Comparison of ENCODE assay signal across 10 cellular contexts in genomic region chr2:27378809-27379290, GRCh38. TPM values are rescaled to one million over a fixed set of nuclear protein-coding genes. Genes with fewer than 3 reads are reported as not detected.
DNase-seq lines count a peak whose midpoint lies in the region; ATAC-seq lines count a peak whose summit lies in the region.
"Had no signal": no experiment of that assay in that cellular context is flagged by ENCODE, and none has a peak within 500 bp of the region (broad histone marks: within the 10 kb centered on the region; RNA-seq: fewer than 3 reads in every experiment).

No MANE protein-coding gene starts in this region.

- H3K9me3 ChIP-seq in iPS-18c (ENCODE audit: control insufficient read depth, insufficient read depth, low read length), result no peaks in the 10 kb centered on the region

- no peak for DNase-seq in activated T-cell treated with anti-CD3 and anti-CD28 coated beads, Interleukin-2, amount 50 U/mL, for 72 hours
- DNase-seq in activated T-cell treated with anti-CD3 and anti-CD28 coated beads, Interleukin-2, amount 50 U/mL, for 48 hours, result no peak
- no peak for DNase-seq in activated CD8-positive, alpha-beta T cell treated with anti-CD3 and anti-CD28 coated beads, Interleukin-2, amount 10 ng/mL, durations not matched to agents 7 days and 5 days
- DNase-seq in stimulated activated naive B cell treated with anti-CD40 and anti-IgM and Interleukin-4, amounts not matched to agents 10 μg/mL and 1 μg/mL and 100 μg/mL, for 72 hours, result no peak
- DNase-seq in NCI-H774 (lab: John Stamatoyannopoulos, UW) (no peak), Ammon's horn (ENCODE audit: low spot score) (no peak)
- DNase-seq: RPMI8226; stimulated activated naive CD4-positive, alpha-beta T cell treated with Interleukin-2 at 50 U/mL for 16 hours had no signal

- no peaks in the 10 kb centered on the region for H3K9me3 Mint-ChIP-seq in activated T-cell treated with anti-CD3 and anti-CD28 coated beads, Interleukin-2, amount 50 U/mL, for 72 hours
- H3K9me3 Mint-ChIP-seq in activated CD8-positive, alpha-beta T cell treated with anti-CD3 and anti-CD28 coated beads, Interleukin-2, amount 10 ng/mL, durations not matched to agents 7 days and 5 days (ENCODE audit: insufficient read depth), result no peaks in the 10 kb centered on the region
- peaks cover 0 to 3% of the 10 kb centered on the region in 2 donors for H3K9me3 Mint-ChIP-seq in stimulated activated naive B cell treated with anti-CD40 and anti-IgM and Interleukin-4, amounts not matched to agents 10 μg/mL and 1 μg/mL and 100 μg/mL, for 72 hours

- peak overlapping the region; percentile 91 to 94 for H3K4me3 Mint-ChIP-seq in activated T-cell treated with anti-CD3 and anti-CD28 coated beads, Interleukin-2, amount 50 U/mL, for 72 hours
- H3K4me3 Mint-ChIP-seq in activated CD8-positive, alpha-beta T cell treated with anti-CD3 and anti-CD28 coated beads, Interleukin-2, amount 10 ng/mL, durations not matched to agents 7 days and 5 days, result peak overlapping the region; percentile 90
- H3K4me3 Mint-ChIP-seq in stimulated activated naive B cell treated with anti-CD40 and anti-IgM and Interleukin-4, amounts not matched to agents 10 μg/mL and 1 μg/mL and 100 μg/mL, for 72 hours, result peak overlapping the region; percentile 91 to 94

- POLR2A ChIA-PET in activated CD8-positive, alpha-beta T cell treated with anti-CD3 and anti-CD28 coated beads, Interleukin-2, amount 10 ng/mL, durations not matched to agents 7 days and 5 days (lab: Charles Lee), result interaction anchor here (0.7 to 3.6 kb wide), 4 partner anchors 8 to 44 kb away, joined by 3 to 57 read pairs (median 9); partner anchors contain the start of genes EIF2B4, PPM1G and SNX17

- H3K27me3 Mint-ChIP-seq in activated T-cell treated with anti-CD3 and anti-CD28 coated beads, Interleukin-2, amount 50 U/mL, for 72 hours (ENCODE audit: low read depth), result no peaks in the 10 kb centered on the region
- no peaks in the 10 kb centered on the region for H3K27me3 Mint-ChIP-seq in activated CD8-positive, alpha-beta T cell treated with anti-CD3 and anti-CD28 coated beads, Interleukin-2, amount 10 ng/mL, durations not matched to agents 7 days and 5 days (ENCODE audit: low read depth)
- H3K27me3 Mint-ChIP-seq in stimulated activated naive B cell treated with anti-CD40 and anti-IgM and Interleukin-4, amounts not matched to agents 10 μg/mL and 1 μg/mL and 100 μg/mL, for 72 hours, result no peaks in the 10 kb centered on the region

- H3K36me3 Mint-ChIP-seq in activated T-cell treated with anti-CD3 and anti-CD28 coated beads, Interleukin-2, amount 50 U/mL, for 72 hours (ENCODE audit: insufficient read depth in 2 of 2), result peaks cover 3 to 19% of the 10 kb centered on the region in 2 donors
- H3K36me3 Mint-ChIP-seq in activated CD8-positive, alpha-beta T cell treated with anti-CD3 and anti-CD28 coated beads, Interleukin-2, amount 10 ng/mL, durations not matched to agents 7 days and 5 days (ENCODE audit: low read depth), result peaks cover 81% of the 10 kb centered on the region
- peaks cover 60 to 81% of the 10 kb centered on the region in 2 donors for H3K36me3 Mint-ChIP-seq in stimulated activated naive B cell treated with anti-CD40 and anti-IgM and Interleukin-4, amounts not matched to agents 10 μg/mL and 1 μg/mL and 100 μg/mL, for 72 hours

- no peak for ATAC-seq in activated T-cell treated with anti-CD3 and anti-CD28 coated beads, Interleukin-2, amount 50 U/mL, for 72 hours (replicated peaks in 1 of 2)
- no peak for ATAC-seq in activated CD8-positive, alpha-beta T cell treated with anti-CD3 and anti-CD28 coated beads, Interleukin-2, amount 10 ng/mL, durations not matched to agents 7 days and 5 days
- no peak for ATAC-seq in stimulated activated naive B cell treated with anti-CD40 and anti-IgM and Interleukin-4, amounts not matched to agents 10 μg/mL and 1 μg/mL and 100 μg/mL, for 72 hours (replicated peaks)
- ATAC-seq in GM18498 (IDR thresholded peaks at IDR 0.05; ENCODE audit: unreplicated experiment), result no peak

- H3K4me3 ChIP-seq in iPS-18c (ENCODE audit: insufficient read depth, low read depth, low read length), result 0 out of 2 replicates have a peak overlapping the region, but pooled peaks have one; percentile 60

- CTCF ChIA-PET in activated CD8-positive, alpha-beta T cell treated with anti-CD3 and anti-CD28 coated beads, Interleukin-2, amount 10 ng/mL, durations not matched to agents 7 days and 5 days (lab: Charles Lee), result interaction anchor here (1.7 to 2.0 kb wide), 4 partner anchors 8 to 305 kb away, joined by 6 to 15 read pairs (median 10); partner anchors contain the start of genes EIF2B4 and SNX17

- peaks cover 28% of the 10 kb centered on the region for H3K4me1 Mint-ChIP-seq in activated T-cell treated with anti-CD3 and anti-CD28 coated beads, Interleukin-2, amount 50 U/mL, for 72 hours (ENCODE audit: low read depth)
- peaks cover 33% of the 10 kb centered on the region for H3K4me1 Mint-ChIP-seq in activated CD8-positive, alpha-beta T cell treated with anti-CD3 and anti-CD28 coated beads, Interleukin-2, amount 10 ng/mL, durations not matched to agents 7 days and 5 days (ENCODE audit: low read depth)
- peaks cover 53 to 69% of the 10 kb centered on the region in 2 donors for H3K4me1 Mint-ChIP-seq in stimulated activated naive B cell treated with anti-CD40 and anti-IgM and Interleukin-4, amounts not matched to agents 10 μg/mL and 1 μg/mL and 100 μg/mL, for 72 hours

- peak overlapping the region; percentile 90 for H3K27ac Mint-ChIP-seq in activated T-cell treated with anti-CD3 and anti-CD28 coated beads, Interleukin-2, amount 50 U/mL, for 72 hours
- H3K27ac Mint-ChIP-seq in activated CD8-positive, alpha-beta T cell treated with anti-CD3 and anti-CD28 coated beads, Interleukin-2, amount 10 ng/mL, durations not matched to agents 7 days and 5 days, result peak overlapping the region; percentile 97
- peak overlapping the region; percentile 97 for H3K27ac Mint-ChIP-seq in stimulated activated naive B cell treated with anti-CD40 and anti-IgM and Interleukin-4, amounts not matched to agents 10 μg/mL and 1 μg/mL and 100 μg/mL, for 72 hours

RNA-seq across cellular contexts. Expression of gene ZNF513, which starts 1.7 kb away (rescaled TPM):
- total RNA-seq in activated T-cell treated with anti-CD3 and anti-CD28 coated beads, Interleukin-2, amount 50 U/mL, for 72 hours, result 10 to 100 TPM; 15.7 to 15.9 TPM
- 10 to 100 TPM; 11.8 to 13.3 TPM for total RNA-seq in activated CD8-positive, alpha-beta T cell treated with anti-CD3 and anti-CD28 coated beads, Interleukin-2, amount 10 ng/mL, durations not matched to agents 7 days and 5 days

RNA-seq across cellular contexts. Expression of gene SNX17, which starts 8.4 kb away (rescaled TPM):
- 10 to 100 TPM; 66.1 to 70.7 TPM for total RNA-seq in activated T-cell treated with anti-CD3 and anti-CD28 coated beads, Interleukin-2, amount 50 U/mL, for 72 hours
- total RNA-seq in activated CD8-positive, alpha-beta T cell treated with anti-CD3 and anti-CD28 coated beads, Interleukin-2, amount 10 ng/mL, durations not matched to agents 7 days and 5 days, result 100 to 1,000 TPM; 119 to 120 TPM

RNA-seq across cellular contexts. Expression of gene EIF2B4, which starts 8.7 kb away (rescaled TPM):
- total RNA-seq in activated T-cell treated with anti-CD3 and anti-CD28 coated beads, Interleukin-2, amount 50 U/mL, for 72 hours, result 10 to 100 TPM; 30.0 to 42.7 TPM
- 10 to 100 TPM; 34.5 to 37.0 TPM for total RNA-seq in activated CD8-positive, alpha-beta T cell treated with anti-CD3 and anti-CD28 coated beads, Interleukin-2, amount 10 ng/mL, durations not matched to agents 7 days and 5 days

RNA-seq across cellular contexts. Expression of gene GTF3C2, which starts 22.3 kb away (rescaled TPM):
- 10 to 100 TPM; 56.6 to 58.7 TPM for total RNA-seq in activated T-cell treated with anti-CD3 and anti-CD28 coated beads, Interleukin-2, amount 50 U/mL, for 72 hours
- 10 to 100 TPM; 60.9 to 62.6 TPM for total RNA-seq in activated CD8-positive, alpha-beta T cell treated with anti-CD3 and anti-CD28 coated beads, Interleukin-2, amount 10 ng/mL, durations not matched to agents 7 days and 5 days

RNA-seq across cellular contexts. Expression of gene PPM1G, which starts 30.5 kb away (rescaled TPM):
- total RNA-seq in activated T-cell treated with anti-CD3 and anti-CD28 coated beads, Interleukin-2, amount 50 U/mL, for 72 hours, result 100 to 1,000 TPM; 122 to 132 TPM
- total RNA-seq in activated CD8-positive, alpha-beta T cell treated with anti-CD3 and anti-CD28 coated beads, Interleukin-2, amount 10 ng/mL, durations not matched to agents 7 days and 5 days, result 100 to 1,000 TPM; 130 to 136 TPM
